In genomic region chr1:214574598-214575411, GRCh38 we compare ENCODE assay signal across 2 cellular contexts.
TF ChIP-seq lines count a peak whose summit lies in the region.

No MANE protein-coding gene starts in this region.

TF ChIP-seq in GM12878, 131 proteins besides CTCF, POLR2A, EP300 and RAD21 (continues in another document):
- TF ChIP-seq RCOR1 (conservative IDR thresholded peaks at IDR 0.05; ENCODE audit: low read depth, low read length) = no peak
- TF ChIP-seq NR2C2 (IDR thresholded peaks at IDR 0.05; ENCODE audit: borderline replicate concordance, control insufficient read depth, insufficient read length, low read depth) = no peak
- TF ChIP-seq ZBTB40 (IDR thresholded peaks at IDR 0.05; ENCODE audit: borderline replicate concordance) = no peak
- TF ChIP-seq, protein P1, sequence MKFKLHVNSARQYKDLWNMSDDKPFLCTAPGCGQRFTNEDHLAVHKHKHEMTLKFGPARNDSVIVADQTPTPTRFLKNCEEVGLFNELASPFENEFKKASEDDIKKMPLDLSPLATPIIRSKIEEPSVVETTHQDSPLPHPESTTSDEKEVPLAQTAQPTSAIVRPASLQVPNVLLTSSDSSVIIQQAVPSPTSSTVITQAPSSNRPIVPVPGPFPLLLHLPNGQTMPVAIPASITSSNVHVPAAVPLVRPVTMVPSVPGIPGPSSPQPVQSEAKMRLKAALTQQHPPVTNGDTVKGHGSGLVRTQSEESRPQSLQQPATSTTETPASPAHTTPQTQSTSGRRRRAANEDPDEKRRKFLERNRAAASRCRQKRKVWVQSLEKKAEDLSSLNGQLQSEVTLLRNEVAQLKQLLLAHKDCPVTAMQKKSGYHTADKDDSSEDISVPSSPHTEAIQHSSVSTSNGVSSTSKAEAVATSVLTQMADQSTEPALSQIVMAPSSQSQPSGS (IDR thresholded peaks at IDR 0.05; ENCODE audit: low read length) = no peak
- TF ChIP-seq SP1 (IDR thresholded peaks at IDR 0.05; ENCODE audit: low read depth, low read length) = no peak
- no peak for TF ChIP-seq CREM (IDR thresholded peaks at IDR 0.05; ENCODE audit: low read depth)
- no peak for TF ChIP-seq KDM1A (IDR thresholded peaks at IDR 0.05; ENCODE audit: borderline replicate concordance)
- no peak for TF ChIP-seq GATAD2B (conservative IDR thresholded peaks at IDR 0.05; ENCODE audit: low read depth)
- TF ChIP-seq MYC (IDR thresholded peaks at IDR 0.05; ENCODE audit: insufficient read depth, insufficient read length, insufficient replicate concordance, low read length, severe bottlenecking) = no peak
- TF ChIP-seq MEF2A (IDR thresholded peaks at IDR 0.05; ENCODE audit: insufficient read depth, low read depth, low read length) = no peak
- TF ChIP-seq, protein P2, sequence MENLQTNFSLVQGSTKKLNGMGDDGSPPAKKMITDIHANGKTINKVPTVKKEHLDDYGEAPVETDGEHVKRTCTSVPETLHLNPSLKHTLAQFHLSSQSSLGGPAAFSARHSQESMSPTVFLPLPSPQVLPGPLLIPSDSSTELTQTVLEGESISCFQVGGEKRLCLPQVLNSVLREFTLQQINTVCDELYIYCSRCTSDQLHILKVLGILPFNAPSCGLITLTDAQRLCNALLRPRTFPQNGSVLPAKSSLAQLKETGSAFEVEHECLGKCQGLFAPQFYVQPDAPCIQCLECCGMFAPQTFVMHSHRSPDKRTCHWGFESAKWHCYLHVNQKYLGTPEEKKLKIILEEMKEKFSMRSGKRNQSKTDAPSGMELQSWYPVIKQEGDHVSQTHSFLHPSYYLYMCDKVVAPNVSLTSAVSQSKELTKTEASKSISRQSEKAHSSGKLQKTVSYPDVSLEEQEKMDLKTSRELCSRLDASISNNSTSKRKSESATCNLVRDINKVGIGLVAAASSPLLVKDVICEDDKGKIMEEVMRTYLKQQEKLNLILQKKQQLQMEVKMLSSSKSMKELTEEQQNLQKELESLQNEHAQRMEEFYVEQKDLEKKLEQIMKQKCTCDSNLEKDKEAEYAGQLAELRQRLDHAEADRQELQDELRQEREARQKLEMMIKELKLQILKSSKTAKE (IDR thresholded peaks at IDR 0.05; ENCODE audit: low read depth, poor library complexity, severe bottlenecking) = no peak
- no peak for TF ChIP-seq NKRF (conservative IDR thresholded peaks at IDR 0.05)
- no peak for TF ChIP-seq MXI1 (IDR thresholded peaks at IDR 0.05; ENCODE audit: low read depth, low read length)
- no peak for TF ChIP-seq ATF7 (IDR thresholded peaks at IDR 0.05; ENCODE audit: low read depth)
- TF ChIP-seq, protein P3, sequence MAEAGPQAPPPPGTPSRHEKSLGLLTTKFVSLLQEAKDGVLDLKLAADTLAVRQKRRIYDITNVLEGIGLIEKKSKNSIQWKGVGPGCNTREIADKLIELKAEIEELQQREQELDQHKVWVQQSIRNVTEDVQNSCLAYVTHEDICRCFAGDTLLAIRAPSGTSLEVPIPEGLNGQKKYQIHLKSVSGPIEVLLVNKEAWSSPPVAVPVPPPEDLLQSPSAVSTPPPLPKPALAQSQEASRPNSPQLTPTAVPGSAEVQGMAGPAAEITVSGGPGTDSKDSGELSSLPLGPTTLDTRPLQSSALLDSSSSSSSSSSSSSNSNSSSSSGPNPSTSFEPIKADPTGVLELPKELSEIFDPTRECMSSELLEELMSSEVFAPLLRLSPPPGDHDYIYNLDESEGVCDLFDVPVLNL (IDR thresholded peaks at IDR 0.05; ENCODE audit: low read depth, low read length) = no peak

TF ChIP-seq in SK-N-SH, 30 proteins besides CTCF, POLR2A, EP300 and RAD21:
- no peak for TF ChIP-seq FOXJ3 (CRISPR knock-in tag; IDR thresholded peaks at IDR 0.05)
- no peak for TF ChIP-seq EZH2phosphoT487 (IDR thresholded peaks at IDR 0.05; ENCODE audit: borderline replicate concordance, low read depth)
- no peak for TF ChIP-seq RCOR1 (IDR thresholded peaks at IDR 0.05; ENCODE audit: low read length)
- TF ChIP-seq MAX (IDR thresholded peaks at IDR 0.05; ENCODE audit: low read depth) = no peak
- TF ChIP-seq TEAD4 (IDR thresholded peaks at IDR 0.05; ENCODE audit: borderline replicate concordance, insufficient read depth) = no peak
- TF ChIP-seq, protein P4, sequence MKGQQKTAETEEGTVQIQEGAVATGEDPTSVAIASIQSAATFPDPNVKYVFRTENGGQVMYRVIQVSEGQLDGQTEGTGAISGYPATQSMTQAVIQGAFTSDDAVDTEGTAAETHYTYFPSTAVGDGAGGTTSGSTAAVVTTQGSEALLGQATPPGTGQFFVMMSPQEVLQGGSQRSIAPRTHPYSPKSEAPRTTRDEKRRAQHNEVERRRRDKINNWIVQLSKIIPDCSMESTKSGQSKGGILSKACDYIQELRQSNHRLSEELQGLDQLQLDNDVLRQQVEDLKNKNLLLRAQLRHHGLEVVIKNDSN (IDR thresholded peaks at IDR 0.05; ENCODE audit: borderline replicate concordance, low read depth) = no peak
TF ChIP-seq in SK-N-SH: peak in this region for 0.
